Comparison of ENCODE assay signal across 8 cellular contexts in genomic region chr1:33036526-33037503, GRCh38. TPM values are rescaled to one million over a fixed set of nuclear protein-coding genes. Genes with fewer than 3 reads are reported as not detected.
DNase-seq lines count a peak whose midpoint lies in the region; ATAC-seq and TF ChIP-seq lines count a peak whose summit lies in the region.

Gene AK2 (minus strand): TSS chr1:33036883. CDS start chr1:33036828, 55 bp downstream.

- DNase-seq in GM12864 (ENCODE audit: low read depth), result peak; percentile 97
- DNase-seq in NCI-H1417 (lab: John Stamatoyannopoulos, UW), result peak; percentile 95 to 99 (median 96)
- DNase-seq in SW 1271 (lab: John Stamatoyannopoulos, UW), result peak; percentile 93 to 99
- DNase-seq in activated naive CD8-positive, alpha-beta T cell treated with anti-CD3 and anti-CD28 coated beads, Interleukin-2, amount 50 U/mL, for 16 hours (ENCODE audit: low read depth, low spot score), result peak; percentile 84
- peak; percentile 98 for DNase-seq in Right ventricle myocardium inferior (ENCODE audit: missing footprints)
- DNase-seq in ovary, result peak; percentile 90 to 96 (median 93)
- peak; percentile 97 to 98 for DNase-seq in thyroid gland

- peak within 1 kb of the TSS in 1 of 2 donors; percentile 65 for H3K27ac ChIP-seq in ovary
- peak within 1 kb of the TSS; percentile 1 to 86 (median 72) for H3K27ac ChIP-seq in thyroid gland

- intact Hi-C loops in Right ventricle myocardium inferior (cut with DNase I), result loop anchor here (2.0 to 5.0 kb wide), 2 partner anchors 26 to 75 kb away; partner anchors contain the start of gene RNF19B
- intact Hi-C loops in ovary (cut with DNase I), result no loop called here
- intact Hi-C loops in thyroid gland (cut with DNase I), result loop anchor here (5.0 kb wide), 1 partner anchor 70 kb away; no protein-coding TSS in a partner anchor

- H3K4me3 ChIP-seq in GM12864 (ENCODE audit: low read depth, low read length), result peak within 1 kb of the TSS; percentile 90
- H3K4me3 ChIP-seq in ovary, result peak within 1 kb of the TSS; percentile 71
- H3K4me3 ChIP-seq in thyroid gland (replicated peaks in 1 of 3), result peak within 1 kb of the TSS; percentile 9 to 89 (median 47)

- ATAC-seq in HG02759 (IDR thresholded peaks at IDR 0.05; ENCODE audit: unreplicated experiment) (peak; percentile 98), Right ventricle myocardium inferior (peak; percentile 100)

- H3K27me3 ChIP-seq in ovary (no peaks in the 10 kb centered on the region), thyroid gland (no peaks in the 10 kb centered on the region)

- peaks cover 7% of the 10 kb centered on the region for H3K4me1 ChIP-seq in ovary (ENCODE audit: insufficient read depth)
- H3K4me1 ChIP-seq in thyroid gland, result peaks cover 31 to 37% of the 10 kb centered on the region in 2 donors

- H3K36me3 ChIP-seq in ovary (no peaks in the 10 kb centered on the region), thyroid gland (no peaks in the 10 kb centered on the region)

- peak; percentile 33 for TF ChIP-seq POLR2A in ovary (IDR thresholded peaks at IDR 0.05)
- TF ChIP-seq POLR2A in thyroid gland (IDR thresholded peaks at IDR 0.05), result peak in 1 of 2 donors; percentile 86

- no peak for TF ChIP-seq CTCF in GM12864 (IDR thresholded peaks at IDR 0.05; ENCODE audit: low read depth, low read length, missing control alignments)
- TF ChIP-seq CTCF in ovary (IDR thresholded peaks at IDR 0.05), result no peak
- TF ChIP-seq CTCF in thyroid gland (IDR thresholded peaks at IDR 0.05), result no peak

- 3% methylated on average over 59 of the region's 59 CpGs for WGBS in ovary, 3 donors
- 9 to 10% methylated on average over 32 to 43 of the region's 59 CpGs for WGBS in thyroid gland, 2 donors

- no peaks in the 10 kb centered on the region for H3K9me3 ChIP-seq in ovary
- no peaks in the 10 kb centered on the region for H3K9me3 ChIP-seq in thyroid gland

- no peak for TF ChIP-seq EP300 in ovary (IDR thresholded peaks at IDR 0.05)

RNA-seq across cellular contexts. Expression of gene AK2, which starts in this region (rescaled TPM):
- 129 TPM for total RNA-seq in Right ventricle myocardium inferior
- 100 to 1,000 TPM in 5 of 7 donors, 10 to 100 TPM in 2; 92.2 to 135 (median 115) TPM for total RNA-seq in ovary
- polyA plus RNA-seq in ovary, result 100 to 1,000 TPM in 1 of 2 donors, 10 to 100 TPM in 1; 52.9 to 150 TPM
- total RNA-seq in thyroid gland, result 100 to 1,000 TPM; 214 to 308 (median 256) TPM

Comparison
In these comparisons a context has a peak if more than half of its experiments do, and no peak if none do; other contexts are left out.
1. intact Hi-C loops: an anchor here in Right ventricle myocardium inferior (2.0 to 5.0 kb wide) and thyroid gland (5.0 kb wide); none called in ovary.